1 cellular context compared by ENCODE assay signal in genomic region chr4:1683903-1684755, GRCh38.
A peak's percentile ranks its signal among the peaks of the same experiment; 100 is the strongest.
TF ChIP-seq lines count a peak whose summit lies in the region.

Gene FAM53A (minus strand): TSS chr4:1684313. CDS start chr4:1668741, 15,572 bp downstream.

TF ChIP-seq in GM12878, 131 proteins besides CTCF, POLR2A, EP300 and RAD21 (continued from another document):
- TF ChIP-seq ATF3 (IDR thresholded peaks at IDR 0.05; ENCODE audit: borderline replicate concordance, extremely low read depth, low read depth, low read length): no peak
- no peak for TF ChIP-seq IRF3 (IDR thresholded peaks at IDR 0.05)
- TF ChIP-seq NBN (IDR thresholded peaks at IDR 0.05): no peak
- TF ChIP-seq ZNF622 (IDR thresholded peaks at IDR 0.05): no peak; the same call in 1 of the 2 replicates
- no peak for TF ChIP-seq ZNF24 (IDR thresholded peaks at IDR 0.05)
- peak; percentile 67 for TF ChIP-seq NKRF (conservative IDR thresholded peaks at IDR 0.05)
- TF ChIP-seq MYB (IDR thresholded peaks at IDR 0.05; ENCODE audit: borderline replicate concordance, low read depth, low read length): no peak
- no peak for TF ChIP-seq HDGF (IDR thresholded peaks at IDR 0.05)
- TF ChIP-seq PBX3 (IDR thresholded peaks at IDR 0.05; ENCODE audit: insufficient replicate concordance, low read depth, low read length): no peak
- TF ChIP-seq RELA (IDR thresholded peaks at IDR 0.05; ENCODE audit: borderline replicate concordance, partially characterized antibody): no peak
- TF ChIP-seq PKNOX1 (IDR thresholded peaks at IDR 0.05): no peak
- TF ChIP-seq SUPT20H (IDR thresholded peaks at IDR 0.05; ENCODE audit: borderline replicate concordance, control insufficient read depth, low read depth, low read length): no peak
- TF ChIP-seq MEF2A (IDR thresholded peaks at IDR 0.05; ENCODE audit: insufficient read depth, low read depth, low read length): no peak
- TF ChIP-seq MTA3 (IDR thresholded peaks at IDR 0.05; ENCODE audit: borderline replicate concordance, low read length): no peak
- TF ChIP-seq USF2 (IDR thresholded peaks at IDR 0.05; ENCODE audit: borderline replicate concordance, low read depth, low read length): no peak
- TF ChIP-seq YBX1 (IDR thresholded peaks at IDR 0.05): no peak
- TF ChIP-seq ZNF687 (IDR thresholded peaks at IDR 0.05): peak; percentile 81
- TF ChIP-seq TCF7 (IDR thresholded peaks at IDR 0.05; ENCODE audit: borderline replicate concordance): no peak
- TF ChIP-seq MAX (IDR thresholded peaks at IDR 0.05; ENCODE audit: low read depth, low read length): peak; percentile 73; the same call in 1 of the 2 replicates
- no peak for TF ChIP-seq PAX5 (IDR thresholded peaks at IDR 0.05; ENCODE audit: borderline replicate concordance, low read depth, low read length)
- TF ChIP-seq MTA2 (IDR thresholded peaks at IDR 0.05; ENCODE audit: low read depth): no peak
- TF ChIP-seq E2F4 (IDR thresholded peaks at IDR 0.05; ENCODE audit: low read depth, low read length): no peak
- TF ChIP-seq CREM (IDR thresholded peaks at IDR 0.05; ENCODE audit: low read depth): no peak; the same call in 1 of the 2 replicates
- no peak for TF ChIP-seq HDAC6 (IDR thresholded peaks at IDR 0.05; ENCODE audit: unreplicated experiment)
- no peak for TF ChIP-seq STAT1 (conservative IDR thresholded peaks at IDR 0.05)
- TF ChIP-seq WRNIP1 (IDR thresholded peaks at IDR 0.05; ENCODE audit: borderline replicate concordance, low read depth, low read length): no peak
- no peak for TF ChIP-seq CEBPZ (IDR thresholded peaks at IDR 0.05; ENCODE audit: low read depth, low read length)
- no peak for TF ChIP-seq BRCA1 (IDR thresholded peaks at IDR 0.05; ENCODE audit: low read depth, low read length)
- no peak for TF ChIP-seq YY1 (IDR thresholded peaks at IDR 0.05; ENCODE audit: low read depth, low read length)
- no peak for TF ChIP-seq PRDM15 (CRISPR knock-in tag; IDR thresholded peaks at IDR 0.05)
- TF ChIP-seq ZBED1 (IDR thresholded peaks at IDR 0.05; ENCODE audit: borderline replicate concordance): no peak
- no peak for TF ChIP-seq USF1 (IDR thresholded peaks at IDR 0.05; ENCODE audit: borderline replicate concordance, extremely low read length, insufficient read depth, low read depth, low read length)
- TF ChIP-seq ZZZ3 (IDR thresholded peaks at IDR 0.05; ENCODE audit: control insufficient read depth, insufficient read length, low read depth): no peak
- no peak for TF ChIP-seq POLR2AphosphoS2 (IDR thresholded peaks at IDR 0.05; ENCODE audit: low read depth, low read length)
- TF ChIP-seq ZNF207 (IDR thresholded peaks at IDR 0.05; ENCODE audit: borderline replicate concordance): peak; percentile 69
- peak; percentile 84 for TF ChIP-seq SMARCA5 (IDR thresholded peaks at IDR 0.05)
